1 cellular context compared by ENCODE assay signal in the genomic region with DNA sequence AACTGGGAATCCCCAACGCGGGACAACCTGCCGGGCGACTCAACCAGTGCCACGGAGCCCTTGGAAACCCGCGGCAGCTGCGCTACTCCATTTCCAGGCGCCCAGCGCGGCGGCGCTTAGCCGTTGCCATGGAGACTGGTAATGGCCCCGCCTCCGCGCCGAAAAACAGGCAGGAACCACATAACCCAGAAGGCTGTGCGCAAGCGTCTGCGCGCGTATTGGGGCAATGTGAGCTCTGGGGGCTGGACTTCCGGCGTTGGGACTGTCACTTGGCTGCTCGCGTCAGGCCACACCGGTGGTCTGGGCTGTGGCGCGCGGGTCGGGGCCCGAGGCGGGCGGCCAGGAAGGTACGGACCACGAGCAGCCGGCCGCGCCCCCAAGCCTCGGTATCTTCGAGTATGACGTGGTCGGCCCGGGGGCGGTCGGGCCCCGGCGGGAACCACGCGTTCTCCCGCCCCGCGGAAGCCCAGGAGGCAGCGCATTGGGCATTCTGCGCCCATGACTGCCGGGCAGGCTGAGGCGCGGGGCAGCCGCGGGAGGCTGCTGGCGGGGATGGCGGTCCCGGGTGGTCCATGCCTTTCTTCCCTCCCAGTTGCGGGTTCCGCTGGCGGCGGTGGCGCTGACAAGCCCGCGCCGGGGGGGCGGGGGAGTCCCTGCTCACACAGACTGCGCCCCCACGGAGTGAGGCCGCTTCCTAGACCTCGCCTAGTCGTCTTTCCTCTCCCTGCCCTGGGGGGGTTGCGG.
TF ChIP-seq lines count a peak whose summit lies in the region.

A gene (plus strand): TSS at position 265 of the 744 bp plus-strand sequence. CDS start 2,080 bp downstream, outside the sequence.

TF ChIP-seq in WTC11, 78 proteins besides CTCF, POLR2A, EP300 and RAD21 (continued from another document):
- TF ChIP-seq, protein P1, sequence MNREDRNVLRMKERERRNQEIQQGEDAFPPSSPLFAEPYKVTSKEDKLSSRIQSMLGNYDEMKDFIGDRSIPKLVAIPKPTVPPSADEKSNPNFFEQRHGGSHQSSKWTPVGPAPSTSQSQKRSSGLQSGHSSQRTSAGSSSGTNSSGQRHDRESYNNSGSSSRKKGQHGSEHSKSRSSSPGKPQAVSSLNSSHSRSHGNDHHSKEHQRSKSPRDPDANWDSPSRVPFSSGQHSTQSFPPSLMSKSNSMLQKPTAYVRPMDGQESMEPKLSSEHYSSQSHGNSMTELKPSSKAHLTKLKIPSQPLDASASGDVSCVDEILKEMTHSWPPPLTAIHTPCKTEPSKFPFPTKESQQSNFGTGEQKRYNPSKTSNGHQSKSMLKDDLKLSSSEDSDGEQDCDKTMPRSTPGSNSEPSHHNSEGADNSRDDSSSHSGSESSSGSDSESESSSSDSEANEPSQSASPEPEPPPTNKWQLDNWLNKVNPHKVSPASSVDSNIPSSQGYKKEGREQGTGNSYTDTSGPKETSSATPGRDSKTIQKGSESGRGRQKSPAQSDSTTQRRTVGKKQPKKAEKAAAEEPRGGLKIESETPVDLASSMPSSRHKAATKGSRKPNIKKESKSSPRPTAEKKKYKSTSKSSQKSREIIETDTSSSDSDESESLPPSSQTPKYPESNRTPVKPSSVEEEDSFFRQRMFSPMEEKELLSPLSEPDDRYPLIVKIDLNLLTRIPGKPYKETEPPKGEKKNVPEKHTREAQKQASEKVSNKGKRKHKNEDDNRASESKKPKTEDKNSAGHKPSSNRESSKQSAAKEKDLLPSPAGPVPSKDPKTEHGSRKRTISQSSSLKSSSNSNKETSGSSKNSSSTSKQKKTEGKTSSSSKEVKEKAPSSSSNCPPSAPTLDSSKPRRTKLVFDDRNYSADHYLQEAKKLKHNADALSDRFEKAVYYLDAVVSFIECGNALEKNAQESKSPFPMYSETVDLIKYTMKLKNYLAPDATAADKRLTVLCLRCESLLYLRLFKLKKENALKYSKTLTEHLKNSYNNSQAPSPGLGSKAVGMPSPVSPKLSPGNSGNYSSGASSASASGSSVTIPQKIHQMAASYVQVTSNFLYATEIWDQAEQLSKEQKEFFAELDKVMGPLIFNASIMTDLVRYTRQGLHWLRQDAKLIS (CRISPR knock-in tag; IDR thresholded peaks at IDR 0.05; ENCODE audit: borderline replicate concordance), result no peak
TF ChIP-seq in WTC11: peak in this region for 14.
